25 cellular contexts compared by ENCODE assay signal in the genomic region with DNA sequence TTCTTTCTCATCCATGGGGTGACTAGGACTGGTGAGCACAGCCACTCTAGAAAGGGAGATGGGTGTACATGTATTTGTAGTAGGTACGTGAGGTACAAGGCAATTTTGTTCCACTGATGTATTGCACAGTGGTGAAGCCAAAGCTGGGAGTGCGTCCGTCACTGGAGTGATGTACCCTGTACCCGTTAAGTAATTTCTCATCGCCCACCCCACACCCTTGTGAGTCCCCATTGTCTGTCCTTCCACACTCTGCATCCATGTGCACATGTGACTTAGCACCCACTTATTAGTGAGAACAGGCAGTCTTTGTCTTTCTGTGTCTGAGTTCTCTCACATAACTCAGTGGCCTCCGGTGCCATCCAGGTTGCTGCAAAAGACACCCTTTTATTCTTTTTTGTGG.
"Had no signal": no experiment of that assay in that cellular context is flagged by ENCODE, and none has a peak within 500 bp of the region (broad histone marks: within the 10 kb centered on the region; RNA-seq: fewer than 3 reads in every experiment).

No MANE protein-coding gene starts in this region.

- H3K27me3 ChIP-seq: neutrophil, pancreas, right lobe of liver, spleen, stomach, thyroid gland, tibial nerve, upper lobe of left lung, uterus had no signal

- H3K4me2 ChIP-seq: smooth muscle cell had no signal

- H3K27ac ChIP-seq: neutrophil, pancreas, psoas muscle, right lobe of liver, skin epidermis, spleen, stomach, thoracic aorta, thyroid gland, upper lobe of left lung, uterus had no signal

- H3K9me3 ChIP-seq: neutrophil, pancreas, psoas muscle, right lobe of liver, stomach, thoracic aorta, thyroid gland, tibial nerve, upper lobe of left lung, uterus had no signal

- ATAC-seq: naive thymus-derived CD4-positive, alpha-beta T cell; natural killer cell; pancreas; right cardiac atrium; right lobe of liver; stimulated activated effector memory CD8-positive, alpha-beta T cell treated with anti-CD3 and anti-CD28 coated beads, Interleukin-12 subunit alpha, Interleukin-12 subunit beta, amount 100 ng/mL, for 72 hours; stimulated activated naive B cell treated with anti-CD40 and anti-IgM and Interleukin-4, amounts not matched to agents 10 μg/mL and 1 μg/mL and 100 μg/mL, for 72 hours had no signal

- DNase-seq: naive thymus-derived CD4-positive, alpha-beta T cell; natural killer cell; nucleus accumbens; pancreas; psoas muscle; right cardiac atrium; right lobe of liver; spleen; stimulated activated CD4-positive, alpha-beta T cell treated with anti-CD3 and anti-CD28 coated beads, Interleukin-12 subunit alpha, Interleukin-12 subunit beta, amount 100 ng/mL, for 4 hours; stimulated activated CD4-positive, alpha-beta T cell treated with anti-CD3 and anti-CD28 coated beads, Interleukin-2, amount 100 ng/mL, for 24 hours; stimulated activated CD4-positive, alpha-beta T cell treated with anti-CD3 and anti-CD28 coated beads, Interleukin-2, amount 100 ng/mL, for 48 hours; stimulated activated CD4-positive, alpha-beta T cell treated with anti-CD3 and anti-CD28 coated beads, Interleukin-4, amount 100 ng/mL, for 24 hours; stimulated activated naive B cell treated with anti-CD40 and anti-IgM and Interleukin-4, amounts not matched to agents 10 μg/mL and 1 μg/mL and 100 μg/mL, for 72 hours; stimulated activated naive CD4-positive, alpha-beta T cell treated with Interleukin-2 at 50 U/mL for 16 hours; stomach; thyroid gland; trophoblast cell; upper lobe of left lung; uterus had no signal

- H3K36me3 ChIP-seq: neutrophil, pancreas, right lobe of liver, thyroid gland, upper lobe of left lung, uterus had no signal

- H3K4me1 ChIP-seq: psoas muscle, right lobe of liver, upper lobe of left lung, uterus had no signal

- FAIRE-seq: pancreas had no signal

- H3K4me3 ChIP-seq: pancreas, psoas muscle, right lobe of liver, skin epidermis, smooth muscle cell, spleen, stomach, thoracic aorta, thyroid gland, tibial nerve, upper lobe of left lung, uterus had no signal
